8 cellular contexts compared by ENCODE assay signal in the genomic region with DNA sequence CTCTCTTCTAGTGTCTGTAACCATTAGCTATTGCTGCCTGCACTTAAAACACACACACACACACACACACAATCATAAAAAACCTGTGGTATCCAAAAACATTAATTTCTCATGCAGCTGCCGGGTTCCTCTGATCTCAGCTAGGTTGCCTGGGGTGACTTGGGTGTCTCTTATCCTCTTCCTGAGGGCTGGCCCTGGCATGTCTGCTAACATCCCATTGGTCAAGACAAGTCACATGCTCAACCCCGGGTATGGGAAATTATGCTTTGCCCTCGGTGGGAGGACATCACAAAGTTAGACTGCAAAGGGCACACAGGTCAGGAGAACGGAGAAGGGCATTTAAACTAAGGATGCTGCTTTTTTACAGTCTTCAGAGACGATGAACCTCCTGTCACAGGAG.
DNase-seq lines count a peak whose midpoint lies in the region; ATAC-seq, FAIRE-seq and TF ChIP-seq lines count a peak whose summit lies in the region.

No MANE protein-coding gene starts in this region.

- no peak for FAIRE-seq in H54 (lab: Jason Lieb, UNC)

- TF ChIP-seq POLR2A in H54 (IDR thresholded peaks at IDR 0.05; ENCODE audit: low read depth, low read length) = no peak

- DNase-seq in CMK (ENCODE audit: low read depth) = peak; percentile 62
- DNase-seq in H54 (ENCODE audit: insufficient read length, low spot score) = peak; percentile 97
- peak; percentile 63 for DNase-seq in RKO (ENCODE audit: low spot score)
- DNase-seq in cardiac fibroblast (ENCODE audit: low read depth in 2 of 2) = peak; percentile 16 to 38
- DNase-seq in stimulated activated CD4-positive, alpha-beta T cell treated with anti-CD3 and anti-CD28 coated beads, Interleukin-2, amount 100 ng/mL, for 4 hours (ENCODE audit: low read depth) = peak; percentile 4
- DNase-seq in NCI-H146 (lab: John Stamatoyannopoulos, UW) = no peak
- DNase-seq in D341Med (ENCODE audit: low spot score) = no peak

- no peak for TF ChIP-seq CTCF in cardiac fibroblast (IDR thresholded peaks at IDR 0.05; ENCODE audit: low read depth, low read length)

- H3K4me3 ChIP-seq in cardiac fibroblast (replicated peaks in 1 of 2; ENCODE audit: low read depth in 2 of 2, low read length in 2 of 2) = no peak overlapping the region

- ATAC-seq in GM21825 (IDR thresholded peaks at IDR 0.05; ENCODE audit: unreplicated experiment) = no peak

Comparison
In these comparisons a context has a peak if more than half of its experiments do, and no peak if none do; other contexts are left out.
1. DNase-seq: peak in CMK (single experiment), H54 (single experiment), RKO (single experiment), cardiac fibroblast (2 of 2) and stimulated activated CD4-positive, alpha-beta T cell treated with anti-CD3 and anti-CD28 coated beads, Interleukin-2, amount 100 ng/mL, for 4 hours (single experiment); none in NCI-H146 (single experiment) and D341Med (single experiment).